In the genomic region with DNA sequence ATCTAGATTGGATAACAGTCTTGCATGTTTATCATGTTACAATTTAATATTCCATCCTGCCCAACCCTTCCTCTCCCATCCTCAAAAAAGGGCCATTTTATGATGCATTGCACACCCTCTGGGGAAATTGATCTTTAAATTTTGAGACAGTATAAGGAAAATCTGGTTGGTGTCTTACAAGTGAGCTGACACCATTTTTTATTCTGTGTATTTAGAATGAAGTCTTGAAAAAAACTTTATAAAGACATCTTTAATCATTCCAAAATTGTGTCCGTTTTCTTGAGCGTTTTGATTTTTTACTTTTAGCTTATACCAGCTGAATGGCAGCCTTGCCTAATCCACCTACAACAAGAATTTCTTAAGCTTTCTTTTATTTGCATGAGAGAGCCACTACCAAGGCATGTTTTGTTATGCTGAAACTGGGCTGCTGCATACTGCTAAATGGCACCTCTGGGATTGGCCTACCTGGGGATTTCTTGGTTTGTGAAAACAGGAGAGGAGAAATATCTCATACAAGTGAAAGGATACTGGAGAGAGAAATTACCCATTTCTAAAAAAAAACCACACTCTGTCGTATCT, we compare ENCODE assay signal across 8 cellular contexts. TPM values are rescaled to one million over a fixed set of nuclear protein-coding genes. Genes with fewer than 3 reads are reported as not detected.
DNase-seq lines count a peak whose midpoint lies in the region; ATAC-seq and TF ChIP-seq lines count a peak whose summit lies in the region.

No MANE protein-coding gene starts in this region.

- WGBS in smooth muscle cell (ENCODE audit: low lambda C conversion rate): under 1% methylated on average over 3 of the region's 3 CpGs

- H3K27me3 Mint-ChIP-seq in activated CD4-positive, alpha-beta T cell treated with anti-CD3 and anti-CD28 coated beads for 36 hours: peaks cover 3% of the 10 kb centered on the region

- H3K27ac ChIP-seq in VCaP (peak overlapping the region; percentile 99), smooth muscle cell (ENCODE audit: low read depth) (peak overlapping the region; percentile 100)

- no peaks in the 10 kb centered on the region for H3K9me3 ChIP-seq in smooth muscle cell (replicated peaks; ENCODE audit: low read depth)

- H3K27me3 ChIP-seq in smooth muscle cell (ENCODE audit: low read depth): no peaks in the 10 kb centered on the region

- H4K20me1 ChIP-seq in smooth muscle cell (ENCODE audit: low read depth): peaks cover 50% of the 10 kb centered on the region

- TF ChIP-seq CTCF in VCaP (conservative IDR thresholded peaks at IDR 0.05) (no peak), fibroblast of the aortic adventitia (IDR thresholded peaks at IDR 0.05; ENCODE audit: insufficient read depth, low read length) (no peak), smooth muscle cell (IDR thresholded peaks at IDR 0.05; ENCODE audit: borderline replicate concordance, insufficient read depth, poor library complexity, severe bottlenecking) (no peak)

- H3F3A ChIP-seq in smooth muscle cell (ENCODE audit: low read depth): peaks cover 47% of the 10 kb centered on the region

- ATAC-seq in activated CD4-positive, alpha-beta T cell treated with anti-CD3 and anti-CD28 coated beads for 36 hours: no peak
- no peak for ATAC-seq in GM21390 (IDR thresholded peaks at IDR 0.05; ENCODE audit: unreplicated experiment)

- intact Hi-C loops in activated CD4-positive, alpha-beta T cell treated with anti-CD3 and anti-CD28 coated beads for 36 hours (cut with DNase I, micrococcal nuclease): loop anchor here (5.0 to 10.0 kb wide), 2 partner anchors 194 to 1503 kb away; no protein-coding TSS in a partner anchor

- peak overlapping the region; percentile 100 for H3K4me3 Mint-ChIP-seq in activated CD4-positive, alpha-beta T cell treated with anti-CD3 and anti-CD28 coated beads for 36 hours

- H3K4me1 ChIP-seq in smooth muscle cell (ENCODE audit: low read depth): peaks cover 21% of the 10 kb centered on the region

- CTCF ChIA-PET in activated CD4-positive, alpha-beta T cell treated with anti-CD3 and anti-CD28 coated beads for 36 hours (lab: Charles Lee): interaction anchor here (3.8 to 4.8 kb wide), 3 partner anchors 54 to 88 kb away, joined by 17 to 27 read pairs (median 26); no protein-coding TSS in a partner anchor

- H3K4me3 ChIP-seq in fibroblast of the aortic adventitia (ENCODE audit: low read depth, low read length) (peak overlapping the region; percentile 93), smooth muscle cell (peak overlapping the region; percentile 98)

- H3K4me2 ChIP-seq in smooth muscle cell: peak overlapping the region; percentile 94

- H3K4me1 Mint-ChIP-seq in activated CD4-positive, alpha-beta T cell treated with anti-CD3 and anti-CD28 coated beads for 36 hours: peaks cover 48% of the 10 kb centered on the region

- peak overlapping the region; percentile 100 for H3K27ac Mint-ChIP-seq in activated CD4-positive, alpha-beta T cell treated with anti-CD3 and anti-CD28 coated beads for 36 hours

- no peak for DNase-seq in activated CD4-positive, alpha-beta T cell treated with anti-CD3 and anti-CD28 coated beads for 36 hours
- DNase-seq in activated CD4-positive, alpha-beta T cell treated with anti-CD3 and anti-CD28 coated beads for 48 hours: no peak
- peak; percentile 68 for DNase-seq in fibroblast of the aortic adventitia (ENCODE audit: low read depth)
- DNase-seq in smooth muscle cell (lab: John Stamatoyannopoulos, UW; ENCODE audit: unreplicated experiment): no peak
- no peak for DNase-seq in hippocampal formation (lab: John Stamatoyannopoulos, UW)
- no peak for DNase-seq in NCI-H1092 treated with DMSO at 0.1 percent for 48 hours (lab: John Stamatoyannopoulos, UW)

- H3K36me3 Mint-ChIP-seq in activated CD4-positive, alpha-beta T cell treated with anti-CD3 and anti-CD28 coated beads for 36 hours (ENCODE audit: low read depth): peaks cover 75% of the 10 kb centered on the region

- peaks cover 53% of the 10 kb centered on the region for H3K79me2 ChIP-seq in smooth muscle cell (ENCODE audit: low read depth)

- no peaks in the 10 kb centered on the region for H3K9me3 Mint-ChIP-seq in activated CD4-positive, alpha-beta T cell treated with anti-CD3 and anti-CD28 coated beads for 36 hours (ENCODE audit: low read depth)

- POLR2A ChIA-PET in activated CD4-positive, alpha-beta T cell treated with anti-CD3 and anti-CD28 coated beads for 36 hours (lab: Charles Lee): interaction anchor here (0.6 to 9.2 kb wide), 8 partner anchors 9 to 87 kb away, joined by 3 to 308 read pairs (median 44); no protein-coding TSS in a partner anchor

- H3K36me3 ChIP-seq in smooth muscle cell (ENCODE audit: low read depth): peaks cover 20% of the 10 kb centered on the region

- peak overlapping the region; percentile 100 for H3K9ac ChIP-seq in smooth muscle cell (ENCODE audit: low read depth)

- H2AFZ ChIP-seq in smooth muscle cell (ENCODE audit: low read depth): no peak overlapping the region

RNA-seq across cellular contexts. Expression of a gene that starts 52.3 kb away (rescaled TPM):
- total RNA-seq in activated CD4-positive, alpha-beta T cell treated with anti-CD3 and anti-CD28 coated beads for 36 hours: 10 to 100 TPM; 10.6 to 11.0 TPM
- 4.0 and 6.9 TPM in 2 replicates for total RNA-seq in fibroblast of the aortic adventitia (ENCODE audit: low replicate concordance)
- total RNA-seq in smooth muscle cell: 11.0 and 21.8 TPM in 2 replicates
- 10.2 and 10.3 TPM in 2 replicates for polyA plus RNA-seq in smooth muscle cell

RNA-seq across cellular contexts. Expression of a gene that starts 52.5 kb away (rescaled TPM):
- total RNA-seq in activated CD4-positive, alpha-beta T cell treated with anti-CD3 and anti-CD28 coated beads for 36 hours: 10 to 100 TPM; 52.6 to 54.5 TPM
- 23.2 and 23.9 TPM in 2 replicates for total RNA-seq in fibroblast of the aortic adventitia (ENCODE audit: low replicate concordance)
- 20.1 and 20.8 TPM in 2 replicates for total RNA-seq in smooth muscle cell
- polyA plus RNA-seq in smooth muscle cell: 19.0 and 22.3 TPM in 2 replicates
